Comparison of ENCODE assay signal across 8 cellular contexts in genomic region chr6:159151266-159151855, GRCh38. TPM values are rescaled to one million over a fixed set of nuclear protein-coding genes. Genes with fewer than 3 reads are reported as not detected.
DNase-seq lines count a peak whose midpoint lies in the region; ATAC-seq and TF ChIP-seq lines count a peak whose summit lies in the region.

No MANE protein-coding gene starts in this region.

- H2AFZ ChIP-seq in GM23338 = no peak overlapping the region

- no peaks in the 10 kb centered on the region for H3K36me3 ChIP-seq in CD4-positive, alpha-beta memory T cell (ENCODE audit: insufficient read depth, low read length)
- H3K36me3 ChIP-seq in GM23338 (ENCODE audit: insufficient read depth) = no peaks in the 10 kb centered on the region; the same call in 1 of the 2 replicates

- CTCF ChIA-PET in CD4-positive, alpha-beta memory T cell (lab: Charles Lee; ENCODE audit: partially characterized antibody) = interaction anchor here (0.6 to 4.7 kb wide), 5 partner anchors 8 to 151 kb away, joined by 3 to 19 read pairs (median 4); partner anchors contain the start of gene RSPH3

- peaks cover 4 to 15% (median 12%) of the 10 kb centered on the region in 8 donors for H3K9me3 Mint-ChIP-seq in CD4-positive, alpha-beta memory T cell
- H3K9me3 Mint-ChIP-seq in GM23338 = peaks cover 12% of the 10 kb centered on the region; the same call in 2 of the 3 replicates
- peaks cover 8% of the 10 kb centered on the region for H3K9me3 Mint-ChIP-seq in activated naive CD8-positive, alpha-beta T cell treated with anti-CD3 and anti-CD28 coated beads, Interleukin-2, amount 50 U/mL, for 24 hours

- no peaks in the 10 kb centered on the region for H3K36me3 Mint-ChIP-seq in CD4-positive, alpha-beta memory T cell
- no peaks in the 10 kb centered on the region for H3K36me3 Mint-ChIP-seq in GM23338 (ENCODE audit: low read depth)
- peaks cover 1% of the 10 kb centered on the region for H3K36me3 Mint-ChIP-seq in activated naive CD8-positive, alpha-beta T cell treated with anti-CD3 and anti-CD28 coated beads, Interleukin-2, amount 50 U/mL, for 24 hours (ENCODE audit: low read depth)

- H3K4me3 ChIP-seq in CD4-positive, alpha-beta memory T cell (ENCODE audit: low read length in 2 of 2) = no peak overlapping the region
- no peak overlapping the region for H3K4me3 ChIP-seq in GM23338

- H3F3A ChIP-seq in GM23338 (replicated peaks; ENCODE audit: low read depth) = no peaks in the 10 kb centered on the region

- no peaks in the 10 kb centered on the region for H3K79me2 ChIP-seq in GM23338 (replicated peaks; ENCODE audit: insufficient read depth)

- no peak; the same call in 2 of the 3 replicates for ATAC-seq in GM23338
- ATAC-seq in activated naive CD8-positive, alpha-beta T cell treated with anti-CD3 and anti-CD28 coated beads, Interleukin-2, amount 50 U/mL, for 24 hours = no peak

- intact Hi-C loops in CD4-positive, alpha-beta memory T cell (cut with micrococcal nuclease) = no loop called here
- intact Hi-C loops in posterior vena cava (cut with DNase I) = no loop called here

- no peak overlapping the region for H3K4me2 ChIP-seq in GM23338

- no peaks in the 10 kb centered on the region for H3K27me3 ChIP-seq in CD4-positive, alpha-beta memory T cell (ENCODE audit: insufficient read depth, low read length)
- no peaks in the 10 kb centered on the region for H3K27me3 ChIP-seq in GM23338 (ENCODE audit: insufficient read depth)

- peak in 3 of 5 donors; percentile 24 to 30 (median 25) for DNase-seq in CD4-positive, alpha-beta memory T cell
- DNase-seq in GM23338 (ENCODE audit: low spot score) = peak; percentile 54
- peak; percentile 18 for DNase-seq in NOMO-1 treated with dmso at 0.1 percent for 144 hours (lab: John Stamatoyannopoulos, UW; ENCODE audit: unreplicated experiment)
- DNase-seq in activated naive CD8-positive, alpha-beta T cell treated with anti-CD3 and anti-CD28 coated beads, Interleukin-2, amount 50 U/mL, for 24 hours = peak; percentile 64
- DNase-seq in hepatic stellate cell (ENCODE audit: low spot score) = peak; percentile 32
- DNase-seq in stimulated activated CD4-positive, alpha-beta T cell treated with anti-CD3 and anti-CD28 coated beads, Interleukin-2, amount 100 ng/mL, for 24 hours = peak; percentile 52 to 61
- no peak for DNase-seq in posterior vena cava (ENCODE audit: low spot score)
- DNase-seq in 8988T = no peak

- H3K9me3 ChIP-seq in CD4-positive, alpha-beta memory T cell (ENCODE audit: control insufficient read depth in 1 of 2, low read length in 2 of 2) = no peaks in the 10 kb centered on the region

- no peaks in the 10 kb centered on the region for H4K20me1 ChIP-seq in GM23338 (replicated peaks; ENCODE audit: insufficient read depth)

- H3K27me3 Mint-ChIP-seq in CD4-positive, alpha-beta memory T cell = peaks cover 2 to 3% of the 10 kb centered on the region in 2 donors
- H3K27me3 Mint-ChIP-seq in GM23338 (ENCODE audit: insufficient read depth, low read depth, poor library complexity) = peaks cover 6% of the 10 kb centered on the region
- H3K27me3 Mint-ChIP-seq in activated naive CD8-positive, alpha-beta T cell treated with anti-CD3 and anti-CD28 coated beads, Interleukin-2, amount 50 U/mL, for 24 hours = peaks cover 1% of the 10 kb centered on the region

- no peak overlapping the region for H3K4me3 Mint-ChIP-seq in CD4-positive, alpha-beta memory T cell
- H3K4me3 Mint-ChIP-seq in GM23338 = no peak overlapping the region
- no peak overlapping the region for H3K4me3 Mint-ChIP-seq in activated naive CD8-positive, alpha-beta T cell treated with anti-CD3 and anti-CD28 coated beads, Interleukin-2, amount 50 U/mL, for 24 hours

- H3K4me1 ChIP-seq in CD4-positive, alpha-beta memory T cell (ENCODE audit: insufficient read depth, low read length) = no peaks in the 10 kb centered on the region
- no peaks in the 10 kb centered on the region for H3K4me1 ChIP-seq in GM23338 (ENCODE audit: insufficient read depth)

- H3K4me1 Mint-ChIP-seq in CD4-positive, alpha-beta memory T cell = peaks cover 0 to 4% (median 2%) of the 10 kb centered on the region in 4 donors
- H3K4me1 Mint-ChIP-seq in GM23338 = no peaks in the 10 kb centered on the region
- peaks cover 3% of the 10 kb centered on the region for H3K4me1 Mint-ChIP-seq in activated naive CD8-positive, alpha-beta T cell treated with anti-CD3 and anti-CD28 coated beads, Interleukin-2, amount 50 U/mL, for 24 hours

- no peak overlapping the region for H3K27ac ChIP-seq in CD4-positive, alpha-beta memory T cell (ENCODE audit: low read depth, low read length)
- H3K27ac ChIP-seq in GM23338 (ENCODE audit: low read depth) = no peak overlapping the region

- POLR2A ChIA-PET in CD4-positive, alpha-beta memory T cell (lab: Charles Lee; ENCODE audit: partially characterized antibody) = no interaction called here

- peak overlapping the region in 1 of 7 donors; percentile 28 for H3K27ac Mint-ChIP-seq in CD4-positive, alpha-beta memory T cell
- no peak overlapping the region for H3K27ac Mint-ChIP-seq in GM23338
- no peak overlapping the region for H3K27ac Mint-ChIP-seq in activated naive CD8-positive, alpha-beta T cell treated with anti-CD3 and anti-CD28 coated beads, Interleukin-2, amount 50 U/mL, for 24 hours

- TF ChIP-seq CTCF in GM23338 (conservative IDR thresholded peaks at IDR 0.05; ENCODE audit: low read depth in 2 of 2) = peak; percentile 71 to 86

- H3K9me2 ChIP-seq in GM23338 (ENCODE audit: insufficient read depth) = 0 out of 2 replicates have a peak, but pooled peaks cover 2% of the 10 kb centered on the region

TF ChIP-seq in GM23338, 12 proteins besides CTCF, POLR2A, EP300 and RAD21:
- TF ChIP-seq JUNB (IDR thresholded peaks at IDR 0.05; ENCODE audit: unreplicated experiment) (no peak), STAT1 (IDR thresholded peaks at IDR 0.05; ENCODE audit: unreplicated experiment) (no peak), CREB1 (CRISPR knock-in tag; IDR thresholded peaks at IDR 0.05; ENCODE audit: low read depth) (no peak)
TF ChIP-seq in GM23338: peak in this region for 0.

RNA-seq across cellular contexts. Expression of gene FNDC1, which starts 17.8 kb away (rescaled TPM):
- not detected for total RNA-seq in CD4-positive, alpha-beta memory T cell
- polyA plus RNA-seq in CD4-positive, alpha-beta memory T cell = under 1 TPM in 1 of 2 donors, not detected in 1; 0.08 TPM
- 0.12 and 0.38 TPM in 2 replicates for total RNA-seq in GM23338 (2014; rRNA removed; shearing (Covaris generic))
- 0.17 and 0.57 TPM in 2 replicates for polyA plus RNA-seq in GM23338 (2016; fragmentation: Nextera tagmentation; extraction: Ambion mirVana)
- 1 to 10 TPM; 2.8 to 5.1 TPM for total RNA-seq in posterior vena cava

Comparison
In these comparisons a context has a peak if more than half of its experiments do, and no peak if none do; other contexts are left out.
1. DNase-seq: peak in CD4-positive, alpha-beta memory T cell (3 of 5), GM23338 (single experiment), NOMO-1 treated with dmso at 0.1 percent for 144 hours (single experiment), activated naive CD8-positive, alpha-beta T cell treated with anti-CD3 and anti-CD28 coated beads, Interleukin-2, amount 50 U/mL, for 24 hours (single experiment), hepatic stellate cell (single experiment) and stimulated activated CD4-positive, alpha-beta T cell treated with anti-CD3 and anti-CD28 coated beads, Interleukin-2, amount 100 ng/mL, for 24 hours (2 of 2); none in posterior vena cava (single experiment) and 8988T (single experiment).